In the genomic region with DNA sequence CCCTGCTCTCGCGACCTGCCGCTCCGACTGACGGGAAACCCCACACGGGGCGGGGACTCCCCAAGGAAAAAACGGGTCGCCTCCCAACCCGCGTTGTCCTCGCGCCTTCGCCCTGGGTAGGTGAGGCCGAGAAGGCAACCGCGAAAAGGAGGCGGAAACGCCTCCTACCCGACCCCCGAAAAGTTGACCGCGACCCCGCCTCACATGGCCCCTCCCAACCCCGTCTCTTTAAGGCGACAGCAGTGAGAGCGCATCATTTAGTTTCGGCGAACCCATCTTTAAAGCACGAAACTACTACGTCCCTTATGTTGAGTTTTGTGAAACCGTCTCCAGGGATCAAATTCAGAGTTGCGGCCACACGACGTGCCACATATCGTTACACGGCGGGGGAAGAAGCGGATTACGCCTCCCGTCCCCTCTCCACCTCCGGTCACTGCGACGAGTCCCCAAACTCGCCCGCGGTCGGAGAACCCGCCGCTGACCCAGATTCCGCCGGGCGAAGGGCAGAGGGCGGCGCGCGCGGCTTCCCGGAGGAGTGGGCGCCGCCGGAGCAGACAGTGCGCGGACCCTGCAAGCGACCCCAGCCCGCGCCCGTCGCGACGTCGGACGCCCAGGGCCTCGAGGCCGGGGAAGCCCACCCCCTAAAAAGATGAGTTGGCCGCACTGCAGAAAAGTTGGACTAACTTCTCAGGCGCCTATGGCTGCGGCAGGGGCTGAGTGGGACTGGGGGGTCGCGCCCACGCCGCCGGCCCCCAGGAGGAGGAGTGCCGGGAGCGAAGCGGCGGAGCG, we compare ENCODE assay signal across 1 cellular context.
TF ChIP-seq lines count a peak whose summit lies in the region.

No MANE protein-coding gene starts in this region.

TF ChIP-seq in HepG2, 621 proteins besides CTCF, POLR2A, EP300 and RAD21 (continues in another document):
- TF ChIP-seq SIN3A (IDR thresholded peaks at IDR 0.05; ENCODE audit: borderline replicate concordance, low read depth, low read length) (peak; percentile 63; the same call in 1 of the 2 replicates), ZNF253 (CRISPR knock-in tag; IDR thresholded peaks at IDR 0.05; ENCODE audit: borderline replicate concordance) (no peak), HNF4G (IDR thresholded peaks at IDR 0.05; ENCODE audit: borderline replicate concordance, low read depth, low read length) (no peak), HNF4G (CRISPR knock-in tag; IDR thresholded peaks at IDR 0.05; ENCODE audit: borderline replicate concordance, low read depth) (no peak), ZNF816 (CRISPR knock-in tag; IDR thresholded peaks at IDR 0.05; ENCODE audit: borderline replicate concordance) (no peak), MIER2 (CRISPR knock-in tag; IDR thresholded peaks at IDR 0.05) (no peak), SNRNP70 (IDR thresholded peaks at IDR 0.05; ENCODE audit: low read depth, low read length) (no peak), KLF11 (CRISPR knock-in tag; IDR thresholded peaks at IDR 0.05) (no peak), ZFP82 (CRISPR knock-in tag; IDR thresholded peaks at IDR 0.05; ENCODE audit: borderline replicate concordance) (no peak), MAFG (CRISPR knock-in tag; IDR thresholded peaks at IDR 0.05) (no peak), ZFP36 (IDR thresholded peaks at IDR 0.05; ENCODE audit: borderline replicate concordance, low read depth, low read length, partially characterized antibody) (no peak), ZNF839 (CRISPR knock-in tag; IDR thresholded peaks at IDR 0.05; ENCODE audit: borderline replicate concordance) (peak; percentile 63; the same call in 1 of the 2 replicates), ZNF557 (CRISPR knock-in tag; IDR thresholded peaks at IDR 0.05) (no peak), GABPA (IDR thresholded peaks at IDR 0.05; ENCODE audit: low read depth, low read length) (no peak), GABPA (CRISPR knock-in tag; IDR thresholded peaks at IDR 0.05; ENCODE audit: low read depth) (0 out of 2 replicates have a peak, but pooled peaks have one; percentile 21), XRCC5 (optimal IDR thresholded peaks at IDR 0.05; ENCODE audit: low read length) (no peak), ZNF101 (CRISPR knock-in tag; IDR thresholded peaks at IDR 0.05; ENCODE audit: borderline replicate concordance, low read depth) (no peak), SALL1 (CRISPR knock-in tag; IDR thresholded peaks at IDR 0.05) (peak; percentile 81), TSC22D2 (CRISPR knock-in tag; IDR thresholded peaks at IDR 0.05; ENCODE audit: borderline replicate concordance) (no peak), SMYD3 (CRISPR knock-in tag; IDR thresholded peaks at IDR 0.05) (no peak), ZNF775 (CRISPR knock-in tag; IDR thresholded peaks at IDR 0.05; ENCODE audit: borderline replicate concordance) (no peak), CBFB (CRISPR knock-in tag; IDR thresholded peaks at IDR 0.05) (no peak), NPAS2 (CRISPR knock-in tag; IDR thresholded peaks at IDR 0.05; ENCODE audit: borderline replicate concordance) (no peak), RXRB (CRISPR knock-in tag; IDR thresholded peaks at IDR 0.05; ENCODE audit: borderline replicate concordance) (peak; percentile 28; the same call in 1 of the 2 replicates), PCBP1 (IDR thresholded peaks at IDR 0.05; ENCODE audit: borderline replicate concordance, low read depth, low read length) (0 out of 2 replicates have a peak, but pooled peaks have one; percentile 31), NR2F1 (CRISPR knock-in tag; IDR thresholded peaks at IDR 0.05) (no peak), RFXANK (CRISPR knock-in tag; IDR thresholded peaks at IDR 0.05) (no peak), NONO (IDR thresholded peaks at IDR 0.05) (no peak), NONO (CRISPR knock-in tag; conservative IDR thresholded peaks at IDR 0.05) (no peak; the same call in 1 of the 2 replicates), LCORL (IDR thresholded peaks at IDR 0.05) (no peak), LCORL (CRISPR knock-in tag; IDR thresholded peaks at IDR 0.05) (no peak), ZNF556 (CRISPR knock-in tag; IDR thresholded peaks at IDR 0.05; ENCODE audit: borderline replicate concordance) (no peak), ZNF547 (CRISPR knock-in tag; IDR thresholded peaks at IDR 0.05) (no peak), MED8 (CRISPR knock-in tag; IDR thresholded peaks at IDR 0.05; ENCODE audit: insufficient replicate concordance) (no peak), ATF1 (CRISPR knock-in tag; IDR thresholded peaks at IDR 0.05) (no peak)
- TF ChIP-seq, protein P1, sequence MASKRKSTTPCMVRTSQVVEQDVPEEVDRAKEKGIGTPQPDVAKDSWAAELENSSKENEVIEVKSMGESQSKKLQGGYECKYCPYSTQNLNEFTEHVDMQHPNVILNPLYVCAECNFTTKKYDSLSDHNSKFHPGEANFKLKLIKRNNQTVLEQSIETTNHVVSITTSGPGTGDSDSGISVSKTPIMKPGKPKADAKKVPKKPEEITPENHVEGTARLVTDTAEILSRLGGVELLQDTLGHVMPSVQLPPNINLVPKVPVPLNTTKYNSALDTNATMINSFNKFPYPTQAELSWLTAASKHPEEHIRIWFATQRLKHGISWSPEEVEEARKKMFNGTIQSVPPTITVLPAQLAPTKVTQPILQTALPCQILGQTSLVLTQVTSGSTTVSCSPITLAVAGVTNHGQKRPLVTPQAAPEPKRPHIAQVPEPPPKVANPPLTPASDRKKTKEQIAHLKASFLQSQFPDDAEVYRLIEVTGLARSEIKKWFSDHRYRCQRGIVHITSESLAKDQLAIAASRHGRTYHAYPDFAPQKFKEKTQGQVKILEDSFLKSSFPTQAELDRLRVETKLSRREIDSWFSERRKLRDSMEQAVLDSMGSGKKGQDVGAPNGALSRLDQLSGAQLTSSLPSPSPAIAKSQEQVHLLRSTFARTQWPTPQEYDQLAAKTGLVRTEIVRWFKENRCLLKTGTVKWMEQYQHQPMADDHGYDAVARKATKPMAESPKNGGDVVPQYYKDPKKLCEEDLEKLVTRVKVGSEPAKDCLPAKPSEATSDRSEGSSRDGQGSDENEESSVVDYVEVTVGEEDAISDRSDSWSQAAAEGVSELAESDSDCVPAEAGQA (IDR thresholded peaks at IDR 0.05; ENCODE audit: low read depth): no peak
- TF ChIP-seq, protein P1 (CRISPR knock-in tag; IDR thresholded peaks at IDR 0.05; ENCODE audit: borderline replicate concordance): no peak
- TF ChIP-seq, protein P2, sequence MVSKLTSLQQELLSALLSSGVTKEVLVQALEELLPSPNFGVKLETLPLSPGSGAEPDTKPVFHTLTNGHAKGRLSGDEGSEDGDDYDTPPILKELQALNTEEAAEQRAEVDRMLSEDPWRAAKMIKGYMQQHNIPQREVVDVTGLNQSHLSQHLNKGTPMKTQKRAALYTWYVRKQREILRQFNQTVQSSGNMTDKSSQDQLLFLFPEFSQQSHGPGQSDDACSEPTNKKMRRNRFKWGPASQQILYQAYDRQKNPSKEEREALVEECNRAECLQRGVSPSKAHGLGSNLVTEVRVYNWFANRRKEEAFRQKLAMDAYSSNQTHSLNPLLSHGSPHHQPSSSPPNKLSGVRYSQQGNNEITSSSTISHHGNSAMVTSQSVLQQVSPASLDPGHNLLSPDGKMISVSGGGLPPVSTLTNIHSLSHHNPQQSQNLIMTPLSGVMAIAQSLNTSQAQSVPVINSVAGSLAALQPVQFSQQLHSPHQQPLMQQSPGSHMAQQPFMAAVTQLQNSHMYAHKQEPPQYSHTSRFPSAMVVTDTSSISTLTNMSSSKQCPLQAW (CRISPR knock-in tag; IDR thresholded peaks at IDR 0.05): peak; percentile 50; the same call in 1 of the 2 replicates
- TF ChIP-seq, protein P3, sequence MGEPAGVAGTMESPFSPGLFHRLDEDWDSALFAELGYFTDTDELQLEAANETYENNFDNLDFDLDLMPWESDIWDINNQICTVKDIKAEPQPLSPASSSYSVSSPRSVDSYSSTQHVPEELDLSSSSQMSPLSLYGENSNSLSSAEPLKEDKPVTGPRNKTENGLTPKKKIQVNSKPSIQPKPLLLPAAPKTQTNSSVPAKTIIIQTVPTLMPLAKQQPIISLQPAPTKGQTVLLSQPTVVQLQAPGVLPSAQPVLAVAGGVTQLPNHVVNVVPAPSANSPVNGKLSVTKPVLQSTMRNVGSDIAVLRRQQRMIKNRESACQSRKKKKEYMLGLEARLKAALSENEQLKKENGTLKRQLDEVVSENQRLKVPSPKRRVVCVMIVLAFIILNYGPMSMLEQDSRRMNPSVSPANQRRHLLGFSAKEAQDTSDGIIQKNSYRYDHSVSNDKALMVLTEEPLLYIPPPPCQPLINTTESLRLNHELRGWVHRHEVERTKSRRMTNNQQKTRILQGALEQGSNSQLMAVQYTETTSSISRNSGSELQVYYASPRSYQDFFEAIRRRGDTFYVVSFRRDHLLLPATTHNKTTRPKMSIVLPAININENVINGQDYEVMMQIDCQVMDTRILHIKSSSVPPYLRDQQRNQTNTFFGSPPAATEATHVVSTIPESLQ (CRISPR knock-in tag; conservative IDR thresholded peaks at IDR 0.05): no peak
- TF ChIP-seq, protein P4, sequence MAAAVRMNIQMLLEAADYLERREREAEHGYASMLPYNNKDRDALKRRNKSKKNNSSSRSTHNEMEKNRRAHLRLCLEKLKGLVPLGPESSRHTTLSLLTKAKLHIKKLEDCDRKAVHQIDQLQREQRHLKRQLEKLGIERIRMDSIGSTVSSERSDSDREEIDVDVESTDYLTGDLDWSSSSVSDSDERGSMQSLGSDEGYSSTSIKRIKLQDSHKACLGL (CRISPR knock-in tag; IDR thresholded peaks at IDR 0.05): 0 out of 2 replicates have a peak, but pooled peaks have one; percentile 27
- TF ChIP-seq, protein P5, sequence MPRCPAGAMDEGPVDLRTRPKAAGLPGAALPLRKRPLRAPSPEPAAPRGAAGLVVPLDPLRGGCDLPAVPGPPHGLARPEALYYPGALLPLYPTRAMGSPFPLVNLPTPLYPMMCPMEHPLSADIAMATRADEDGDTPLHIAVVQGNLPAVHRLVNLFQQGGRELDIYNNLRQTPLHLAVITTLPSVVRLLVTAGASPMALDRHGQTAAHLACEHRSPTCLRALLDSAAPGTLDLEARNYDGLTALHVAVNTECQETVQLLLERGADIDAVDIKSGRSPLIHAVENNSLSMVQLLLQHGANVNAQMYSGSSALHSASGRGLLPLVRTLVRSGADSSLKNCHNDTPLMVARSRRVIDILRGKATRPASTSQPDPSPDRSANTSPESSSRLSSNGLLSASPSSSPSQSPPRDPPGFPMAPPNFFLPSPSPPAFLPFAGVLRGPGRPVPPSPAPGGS (CRISPR knock-in tag; IDR thresholded peaks at IDR 0.05): no peak; the same call in 1 of the 2 replicates
- TF ChIP-seq, protein P6, sequence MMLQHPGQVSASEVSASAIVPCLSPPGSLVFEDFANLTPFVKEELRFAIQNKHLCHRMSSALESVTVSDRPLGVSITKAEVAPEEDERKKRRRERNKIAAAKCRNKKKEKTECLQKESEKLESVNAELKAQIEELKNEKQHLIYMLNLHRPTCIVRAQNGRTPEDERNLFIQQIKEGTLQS (CRISPR knock-in tag; IDR thresholded peaks at IDR 0.05): no peak
- TF ChIP-seq, protein P7, sequence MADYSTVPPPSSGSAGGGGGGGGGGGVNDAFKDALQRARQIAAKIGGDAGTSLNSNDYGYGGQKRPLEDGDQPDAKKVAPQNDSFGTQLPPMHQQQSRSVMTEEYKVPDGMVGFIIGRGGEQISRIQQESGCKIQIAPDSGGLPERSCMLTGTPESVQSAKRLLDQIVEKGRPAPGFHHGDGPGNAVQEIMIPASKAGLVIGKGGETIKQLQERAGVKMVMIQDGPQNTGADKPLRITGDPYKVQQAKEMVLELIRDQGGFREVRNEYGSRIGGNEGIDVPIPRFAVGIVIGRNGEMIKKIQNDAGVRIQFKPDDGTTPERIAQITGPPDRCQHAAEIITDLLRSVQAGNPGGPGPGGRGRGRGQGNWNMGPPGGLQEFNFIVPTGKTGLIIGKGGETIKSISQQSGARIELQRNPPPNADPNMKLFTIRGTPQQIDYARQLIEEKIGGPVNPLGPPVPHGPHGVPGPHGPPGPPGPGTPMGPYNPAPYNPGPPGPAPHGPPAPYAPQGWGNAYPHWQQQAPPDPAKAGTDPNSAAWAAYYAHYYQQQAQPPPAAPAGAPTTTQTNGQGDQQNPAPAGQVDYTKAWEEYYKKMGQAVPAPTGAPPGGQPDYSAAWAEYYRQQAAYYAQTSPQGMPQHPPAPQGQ (CRISPR knock-in tag; IDR thresholded peaks at IDR 0.05; ENCODE audit: borderline replicate concordance): no peak
- TF ChIP-seq, protein P8, sequence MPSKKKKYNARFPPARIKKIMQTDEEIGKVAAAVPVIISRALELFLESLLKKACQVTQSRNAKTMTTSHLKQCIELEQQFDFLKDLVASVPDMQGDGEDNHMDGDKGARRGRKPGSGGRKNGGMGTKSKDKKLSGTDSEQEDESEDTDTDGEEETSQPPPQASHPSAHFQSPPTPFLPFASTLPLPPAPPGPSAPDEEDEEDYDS (CRISPR knock-in tag; IDR thresholded peaks at IDR 0.05): peak; percentile 48
- TF ChIP-seq, protein P9, sequence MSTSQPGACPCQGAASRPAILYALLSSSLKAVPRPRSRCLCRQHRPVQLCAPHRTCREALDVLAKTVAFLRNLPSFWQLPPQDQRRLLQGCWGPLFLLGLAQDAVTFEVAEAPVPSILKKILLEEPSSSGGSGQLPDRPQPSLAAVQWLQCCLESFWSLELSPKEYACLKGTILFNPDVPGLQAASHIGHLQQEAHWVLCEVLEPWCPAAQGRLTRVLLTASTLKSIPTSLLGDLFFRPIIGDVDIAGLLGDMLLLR (CRISPR knock-in tag; IDR thresholded peaks at IDR 0.05): no peak
- TF ChIP-seq, protein P10, sequence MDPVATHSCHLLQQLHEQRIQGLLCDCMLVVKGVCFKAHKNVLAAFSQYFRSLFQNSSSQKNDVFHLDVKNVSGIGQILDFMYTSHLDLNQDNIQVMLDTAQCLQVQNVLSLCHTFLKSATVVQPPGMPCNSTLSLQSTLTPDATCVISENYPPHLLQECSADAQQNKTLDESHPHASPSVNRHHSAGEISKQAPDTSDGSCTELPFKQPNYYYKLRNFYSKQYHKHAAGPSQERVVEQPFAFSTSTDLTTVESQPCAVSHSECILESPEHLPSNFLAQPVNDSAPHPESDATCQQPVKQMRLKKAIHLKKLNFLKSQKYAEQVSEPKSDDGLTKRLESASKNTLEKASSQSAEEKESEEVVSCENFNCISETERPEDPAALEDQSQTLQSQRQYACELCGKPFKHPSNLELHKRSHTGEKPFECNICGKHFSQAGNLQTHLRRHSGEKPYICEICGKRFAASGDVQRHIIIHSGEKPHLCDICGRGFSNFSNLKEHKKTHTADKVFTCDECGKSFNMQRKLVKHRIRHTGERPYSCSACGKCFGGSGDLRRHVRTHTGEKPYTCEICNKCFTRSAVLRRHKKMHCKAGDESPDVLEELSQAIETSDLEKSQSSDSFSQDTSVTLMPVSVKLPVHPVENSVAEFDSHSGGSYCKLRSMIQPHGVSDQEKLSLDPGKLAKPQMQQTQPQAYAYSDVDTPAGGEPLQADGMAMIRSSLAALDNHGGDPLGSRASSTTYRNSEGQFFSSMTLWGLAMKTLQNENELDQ (CRISPR knock-in tag; IDR thresholded peaks at IDR 0.05; ENCODE audit: borderline replicate concordance): no peak
